1 cellular context compared by ENCODE assay signal in genomic region chr10:77510294-77510693, GRCh38.
TF ChIP-seq lines count a peak whose summit lies in the region.

No MANE protein-coding gene starts in this region.

TF ChIP-seq in SK-N-SH, 30 proteins besides CTCF, POLR2A, EP300 and RAD21 (continued from another document):
- TF ChIP-seq, protein P1, sequence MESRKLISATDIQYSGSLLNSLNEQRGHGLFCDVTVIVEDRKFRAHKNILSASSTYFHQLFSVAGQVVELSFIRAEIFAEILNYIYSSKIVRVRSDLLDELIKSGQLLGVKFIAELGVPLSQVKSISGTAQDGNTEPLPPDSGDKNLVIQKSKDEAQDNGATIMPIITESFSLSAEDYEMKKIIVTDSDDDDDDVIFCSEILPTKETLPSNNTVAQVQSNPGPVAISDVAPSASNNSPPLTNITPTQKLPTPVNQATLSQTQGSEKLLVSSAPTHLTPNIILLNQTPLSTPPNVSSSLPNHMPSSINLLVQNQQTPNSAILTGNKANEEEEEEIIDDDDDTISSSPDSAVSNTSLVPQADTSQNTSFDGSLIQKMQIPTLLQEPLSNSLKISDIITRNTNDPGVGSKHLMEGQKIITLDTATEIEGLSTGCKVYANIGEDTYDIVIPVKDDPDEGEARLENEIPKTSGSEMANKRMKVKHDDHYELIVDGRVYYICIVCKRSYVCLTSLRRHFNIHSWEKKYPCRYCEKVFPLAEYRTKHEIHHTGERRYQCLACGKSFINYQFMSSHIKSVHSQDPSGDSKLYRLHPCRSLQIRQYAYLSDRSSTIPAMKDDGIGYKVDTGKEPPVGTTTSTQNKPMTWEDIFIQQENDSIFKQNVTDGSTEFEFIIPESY (IDR thresholded peaks at IDR 0.05; ENCODE audit: borderline replicate concordance, low read depth) = no peak
- TF ChIP-seq EZH2phosphoT487 (IDR thresholded peaks at IDR 0.05; ENCODE audit: borderline replicate concordance, low read depth) (no peak), YY1 (IDR thresholded peaks at IDR 0.05; ENCODE audit: low read depth) (no peak), CHD2 (IDR thresholded peaks at IDR 0.05; ENCODE audit: low read length, partially characterized antibody) (no peak), RXRA (IDR thresholded peaks at IDR 0.05; ENCODE audit: borderline replicate concordance, low read depth) (no peak), GABPA (IDR thresholded peaks at IDR 0.05; ENCODE audit: low read depth) (no peak), RFX5 (IDR thresholded peaks at IDR 0.05; ENCODE audit: low read length) (no peak), POLR2AphosphoS5 (IDR thresholded peaks at IDR 0.05; ENCODE audit: low read depth, low read length) (no peak)
- TF ChIP-seq, protein P2, sequence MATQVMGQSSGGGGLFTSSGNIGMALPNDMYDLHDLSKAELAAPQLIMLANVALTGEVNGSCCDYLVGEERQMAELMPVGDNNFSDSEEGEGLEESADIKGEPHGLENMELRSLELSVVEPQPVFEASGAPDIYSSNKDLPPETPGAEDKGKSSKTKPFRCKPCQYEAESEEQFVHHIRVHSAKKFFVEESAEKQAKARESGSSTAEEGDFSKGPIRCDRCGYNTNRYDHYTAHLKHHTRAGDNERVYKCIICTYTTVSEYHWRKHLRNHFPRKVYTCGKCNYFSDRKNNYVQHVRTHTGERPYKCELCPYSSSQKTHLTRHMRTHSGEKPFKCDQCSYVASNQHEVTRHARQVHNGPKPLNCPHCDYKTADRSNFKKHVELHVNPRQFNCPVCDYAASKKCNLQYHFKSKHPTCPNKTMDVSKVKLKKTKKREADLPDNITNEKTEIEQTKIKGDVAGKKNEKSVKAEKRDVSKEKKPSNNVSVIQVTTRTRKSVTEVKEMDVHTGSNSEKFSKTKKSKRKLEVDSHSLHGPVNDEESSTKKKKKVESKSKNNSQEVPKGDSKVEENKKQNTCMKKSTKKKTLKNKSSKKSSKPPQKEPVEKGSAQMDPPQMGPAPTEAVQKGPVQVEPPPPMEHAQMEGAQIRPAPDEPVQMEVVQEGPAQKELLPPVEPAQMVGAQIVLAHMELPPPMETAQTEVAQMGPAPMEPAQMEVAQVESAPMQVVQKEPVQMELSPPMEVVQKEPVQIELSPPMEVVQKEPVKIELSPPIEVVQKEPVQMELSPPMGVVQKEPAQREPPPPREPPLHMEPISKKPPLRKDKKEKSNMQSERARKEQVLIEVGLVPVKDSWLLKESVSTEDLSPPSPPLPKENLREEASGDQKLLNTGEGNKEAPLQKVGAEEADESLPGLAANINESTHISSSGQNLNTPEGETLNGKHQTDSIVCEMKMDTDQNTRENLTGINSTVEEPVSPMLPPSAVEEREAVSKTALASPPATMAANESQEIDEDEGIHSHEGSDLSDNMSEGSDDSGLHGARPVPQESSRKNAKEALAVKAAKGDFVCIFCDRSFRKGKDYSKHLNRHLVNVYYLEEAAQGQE (IDR thresholded peaks at IDR 0.05; ENCODE audit: low read depth, low read length) = no peak
